15 cellular contexts compared by ENCODE assay signal in genomic region chr10:80528901-80529300, GRCh38. TPM values are rescaled to one million over a fixed set of nuclear protein-coding genes. Genes with fewer than 3 reads are reported as not detected.
DNase-seq lines count a peak whose midpoint lies in the region; ATAC-seq and TF ChIP-seq lines count a peak whose summit lies in the region.
"Had no signal": no experiment of that assay in that cellular context is flagged by ENCODE, and none has a peak within 500 bp of the region (broad histone marks: within the 10 kb centered on the region; RNA-seq: fewer than 3 reads in every experiment).

No MANE protein-coding gene starts in this region.

- H3K9ac ChIP-seq in BLaER1 = peak overlapping the region; percentile 44
- H3K9ac ChIP-seq: neural progenitor cell had no signal

- H3K4me2 ChIP-seq in BLaER1 = peak overlapping the region; percentile 63
- H3K4me2 ChIP-seq: neural progenitor cell had no signal

- peak overlapping the region; percentile 69 for H3K27ac ChIP-seq in BLaER1
- peak overlapping the region; percentile 77 for H3K27ac ChIP-seq in neutrophil
- no peak overlapping the region for H3K27ac ChIP-seq in coronary artery
- no peak overlapping the region for H3K27ac ChIP-seq in vagina
- H3K27ac ChIP-seq: neural progenitor cell, tibial nerve had no signal

- no peaks in the 10 kb centered on the region for H3K27me3 Mint-ChIP-seq in CD14-positive monocyte (ENCODE audit: low read depth in 3 of 3)
- no peaks in the 10 kb centered on the region for H3K27me3 Mint-ChIP-seq in activated naive CD8-positive, alpha-beta T cell treated with anti-CD3 and anti-CD28 coated beads for 36 hours

- no peak for DNase-seq in CD14-positive monocyte (ENCODE audit: low spot score)
- DNase-seq in activated naive CD8-positive, alpha-beta T cell treated with anti-CD3 and anti-CD28 coated beads for 36 hours = no peak
- no peak for DNase-seq in coronary artery (ENCODE audit: low spot score)
- DNase-seq in vagina (ENCODE audit: extremely low spot score in 2 of 2) = no peak
- DNase-seq: NCI-H187 treated with DMSO at 0.1 percent for 48 hours, SHP77 treated with DMSO at 0.1 percent for 48 hours, T1000 had no signal

- H3K36me3 Mint-ChIP-seq in CD14-positive monocyte = peaks cover 0 to 2% of the 10 kb centered on the region in 2 donors
- peaks cover 50% of the 10 kb centered on the region for H3K36me3 Mint-ChIP-seq in activated naive CD8-positive, alpha-beta T cell treated with anti-CD3 and anti-CD28 coated beads for 36 hours
- H3K36me3 Mint-ChIP-seq: memory B cell, neural progenitor cell had no signal

- no peak for ATAC-seq in GM21576 (IDR thresholded peaks at IDR 0.05; ENCODE audit: unreplicated experiment)
- ATAC-seq: esophagus mucosa had no signal

- no peaks in the 10 kb centered on the region for H3K9me3 ChIP-seq in BLaER1
- no peaks in the 10 kb centered on the region for H3K9me3 ChIP-seq in neutrophil
- H3K9me3 ChIP-seq in vagina = no peaks in the 10 kb centered on the region
- H3K9me3 ChIP-seq: body of pancreas, tibial nerve had no signal

- peak overlapping the region in 6 of 7 donors; percentile 62 to 90 (median 78) for H3K27ac Mint-ChIP-seq in CD14-positive monocyte
- H3K27ac Mint-ChIP-seq in activated naive CD8-positive, alpha-beta T cell treated with anti-CD3 and anti-CD28 coated beads for 36 hours = peak overlapping the region; percentile 85
- H3K27ac Mint-ChIP-seq: memory B cell, neural progenitor cell had no signal

- H3K36me3 ChIP-seq in BLaER1 (peaks cover 5% of the 10 kb centered on the region; the same call in 1 of the 2 replicates), neutrophil (no peaks in the 10 kb centered on the region), vagina (no peaks in the 10 kb centered on the region)
- H3K36me3 ChIP-seq: neural progenitor cell, tibial nerve had no signal

- TF ChIP-seq CTCF in CD14-positive monocyte (IDR thresholded peaks at IDR 0.05) (no peak), neutrophil (IDR thresholded peaks at IDR 0.05) (no peak), coronary artery (IDR thresholded peaks at IDR 0.05) (no peak), vagina (IDR thresholded peaks at IDR 0.05) (no peak)

- no peaks in the 10 kb centered on the region for H3K27me3 ChIP-seq in BLaER1
- H3K27me3 ChIP-seq in neutrophil = no peaks in the 10 kb centered on the region
- H3K27me3 ChIP-seq in vagina = no peaks in the 10 kb centered on the region
- H3K27me3 ChIP-seq: body of pancreas, neural progenitor cell, tibial nerve had no signal

- H3K9me3 Mint-ChIP-seq in CD14-positive monocyte = peaks cover 0 to 2% (median 0%) of the 10 kb centered on the region in 7 donors
- H3K9me3 Mint-ChIP-seq in activated naive CD8-positive, alpha-beta T cell treated with anti-CD3 and anti-CD28 coated beads for 36 hours = no peaks in the 10 kb centered on the region
- H3K9me3 Mint-ChIP-seq: memory B cell had no signal

- peaks cover 89% of the 10 kb centered on the region for H3K4me1 ChIP-seq in BLaER1
- peaks cover 71 to 73% of the 10 kb centered on the region in 2 experiments for H3K4me1 ChIP-seq in neutrophil (ENCODE audit: control insufficient read depth in 1 of 2, insufficient read depth in 1 of 2, low read depth in 1 of 2, low read length in 1 of 2)
- peaks cover 28% of the 10 kb centered on the region for H3K4me1 ChIP-seq in vagina
- H3K4me1 ChIP-seq: body of pancreas had no signal

- H3K4me3 ChIP-seq in BLaER1 (no peak overlapping the region), neutrophil (ENCODE audit: low read depth in 1 of 2, low read length in 1 of 2) (no peak overlapping the region), coronary artery (no peak overlapping the region), vagina (no peak overlapping the region)
- H3K4me3 ChIP-seq: body of pancreas, neural progenitor cell, tibial nerve had no signal

- H3K4me1 Mint-ChIP-seq in CD14-positive monocyte = peaks cover 72% of the 10 kb centered on the region
- peaks cover 85% of the 10 kb centered on the region for H3K4me1 Mint-ChIP-seq in activated naive CD8-positive, alpha-beta T cell treated with anti-CD3 and anti-CD28 coated beads for 36 hours

- intact Hi-C loops in CD14-positive monocyte (cut with micrococcal nuclease) = loop anchor here in 1 of 2 donors (5.0 kb wide), 1 partner anchor 82 kb away; no protein-coding TSS in a partner anchor
- intact Hi-C loops in vagina (cut with DNase I) = no loop called here

- H3K4me3 Mint-ChIP-seq in CD14-positive monocyte = peak overlapping the region in 1 of 2 donors; percentile 60
- H3K4me3 Mint-ChIP-seq in activated naive CD8-positive, alpha-beta T cell treated with anti-CD3 and anti-CD28 coated beads for 36 hours = no peak overlapping the region
- H3K4me3 Mint-ChIP-seq: memory B cell, neural progenitor cell had no signal

- no peaks in the 10 kb centered on the region; the same call in 1 of the 2 replicates for H4K20me1 ChIP-seq in BLaER1

- no peak for TF ChIP-seq POLR2A in vagina (IDR thresholded peaks at IDR 0.05)

RNA-seq across cellular contexts. Expression of gene SH2D4B, which starts 8.8 kb away (rescaled TPM):
- not detected for polyA plus RNA-seq in CD14-positive monocyte
- total RNA-seq in activated naive CD8-positive, alpha-beta T cell treated with anti-CD3 and anti-CD28 coated beads for 36 hours = under 1 TPM; 0.08 to 0.18 TPM
- not detected for total RNA-seq in vagina
- total RNA-seq: tibial nerve had no signal

Comparison
In these comparisons a context has a peak if more than half of its experiments do, and no peak if none do; other contexts are left out.
1. H3K27ac ChIP-seq: peak in BLaER1 (single experiment) and neutrophil (single experiment); none in coronary artery (0 of 2) and vagina (single experiment).